Comparison of ENCODE assay signal across 8 cellular contexts in the genomic region with DNA sequence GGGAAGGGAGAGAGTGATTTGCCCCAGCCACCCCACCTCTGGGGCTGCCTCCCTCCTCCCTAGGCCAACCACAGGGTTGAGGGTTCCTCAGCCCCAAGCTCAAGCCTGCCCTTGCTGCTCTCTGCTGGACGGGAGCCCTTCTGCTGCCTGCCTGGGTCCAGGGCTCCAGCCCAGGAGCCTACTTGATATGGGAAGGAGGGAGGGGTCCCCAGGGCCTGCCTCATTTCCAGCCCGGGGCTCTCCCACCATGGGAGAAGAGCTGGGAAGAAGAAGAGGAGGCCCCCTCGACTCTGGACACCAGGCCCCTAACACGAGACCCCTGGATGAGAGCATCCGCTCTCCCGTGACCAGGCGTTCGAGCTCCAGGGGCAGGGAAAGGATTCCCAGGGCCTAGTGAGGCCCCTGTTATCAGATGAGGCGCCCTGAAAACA. TPM values are rescaled to one million over a fixed set of nuclear protein-coding genes. Genes with fewer than 3 reads are reported as not detected.
DNase-seq lines count a peak whose midpoint lies in the region; ATAC-seq and TF ChIP-seq lines count a peak whose summit lies in the region.

No MANE protein-coding gene starts in this region.

- no peaks in the 10 kb centered on the region for H3K9me3 Mint-ChIP-seq in Caco-2 (ENCODE audit: unreplicated experiment)

- CTCF ChIA-PET in Caco-2 (lab: Charles Lee): interaction anchor here (0.7 to 2.1 kb wide), 12 partner anchors 7 to 127 kb away, joined by 3 to 13 read pairs (median 6); no protein-coding TSS in a partner anchor

- BruUV-seq in Caco-2 (replicated peaks; lab: Mats Ljungman, UMichigan): TSS peak; percentile 65

- DNase-seq in Caco-2 (no peak), fibroblast of villous mesenchyme (ENCODE audit: low read depth) (no peak), ovary (peak in 1 of 5 donors; percentile 35), NCI-H526 (lab: John Stamatoyannopoulos, UW) (no peak)
- no peak for DNase-seq in activated CD8-positive, alpha-beta memory T cell treated with anti-CD3 and anti-CD28 coated beads for 24 hours

- no peak for TF ChIP-seq EP300 in ovary (IDR thresholded peaks at IDR 0.05)

- peak overlapping the region; percentile 74 for H3K4me3 ChIP-seq in Caco-2 (ENCODE audit: low read depth, low read length)
- peak overlapping the region; percentile 54 for H3K4me3 ChIP-seq in WI38 (ENCODE audit: low read depth, low read length)
- peak overlapping the region; percentile 70 for H3K4me3 ChIP-seq in fibroblast of villous mesenchyme (ENCODE audit: low read depth, low read length)
- H3K4me3 ChIP-seq in ovary: peak overlapping the region; percentile 72

- ATAC-seq in HG03139 (IDR thresholded peaks at IDR 0.05; ENCODE audit: unreplicated experiment) (no peak), GM21528 (IDR thresholded peaks at IDR 0.05; ENCODE audit: low FRiP score, unreplicated experiment) (no peak)

- POLR2A ChIA-PET in Caco-2 (lab: Charles Lee): interaction anchor here (0.5 to 2.7 kb wide), 17 partner anchors 8 to 434 kb away, joined by 3 to 45 read pairs (median 5); a partner anchor contains a TSS

- peak overlapping the region; percentile 92 for H3K27ac Mint-ChIP-seq in Caco-2 (ENCODE audit: unreplicated experiment)

- no peaks in the 10 kb centered on the region for H3K36me3 ChIP-seq in Caco-2 (ENCODE audit: control insufficient read depth, insufficient read depth, low read length)
- H3K36me3 ChIP-seq in ovary: no peaks in the 10 kb centered on the region

- intact Hi-C loops in Caco-2 (cut with micrococcal nuclease; ENCODE audit: unreplicated experiment) (no loop called here), ovary (cut with DNase I) (no loop called here)

- H3K36me3 Mint-ChIP-seq in Caco-2 (ENCODE audit: insufficient read depth, unreplicated experiment): peaks cover 39% of the 10 kb centered on the region

- H3K27me3 Mint-ChIP-seq in Caco-2 (ENCODE audit: insufficient read depth, unreplicated experiment): no peaks in the 10 kb centered on the region

- peak overlapping the region; percentile 92 for H3K4me3 Mint-ChIP-seq in Caco-2 (ENCODE audit: unreplicated experiment)

- H3K9me3 ChIP-seq in Caco-2: no peaks in the 10 kb centered on the region
- H3K9me3 ChIP-seq in ovary: no peaks in the 10 kb centered on the region

- H3K4me1 Mint-ChIP-seq in Caco-2 (ENCODE audit: low read depth, unreplicated experiment): peaks cover 63% of the 10 kb centered on the region

- H3K27me3 ChIP-seq in Caco-2 (replicated peaks; ENCODE audit: control insufficient read depth, insufficient read depth, low read length) (no peaks in the 10 kb centered on the region), ovary (no peaks in the 10 kb centered on the region)

- WGBS in ovary, 3 donors: 77 to 85% (median 85%) methylated on average over 9 of the region's 9 CpGs

- TF ChIP-seq CTCF in Caco-2 (IDR thresholded peaks at IDR 0.05; ENCODE audit: insufficient read depth in 1 of 2, low read depth in 1 of 2, low read length in 1 of 2, severe bottlenecking in 1 of 2, unreplicated experiment in 1 of 2): no peak
- no peak for TF ChIP-seq CTCF in WI38 (IDR thresholded peaks at IDR 0.05; ENCODE audit: low read depth, low read length)
- TF ChIP-seq CTCF in fibroblast of villous mesenchyme (IDR thresholded peaks at IDR 0.05; ENCODE audit: insufficient read depth, low read depth, low read length): no peak
- TF ChIP-seq CTCF in ovary (IDR thresholded peaks at IDR 0.05): no peak

- peak overlapping the region; percentile 71 to 92 for H3K27ac ChIP-seq in ovary

- no peak for TF ChIP-seq POLR2A in ovary (IDR thresholded peaks at IDR 0.05)

- H3K4me1 ChIP-seq in Caco-2 (peaks cover 61% of the 10 kb centered on the region), ovary (ENCODE audit: insufficient read depth) (peaks cover 22% of the 10 kb centered on the region)

RNA-seq across cellular contexts. Expression of a gene that starts 0.7 kb away (rescaled TPM):
- total RNA-seq in Caco-2 (2022) (27.7 and 33.8 TPM in 2 replicates), fibroblast of villous mesenchyme (5.6 and 6.4 TPM in 2 replicates), ovary (10 to 100 TPM in 5 of 7 donors, 1 to 10 TPM in 2; 6.0 to 20.6 (median 12.6) TPM)
- 1 to 10 TPM; 2.0 to 10.0 TPM for polyA plus RNA-seq in ovary

RNA-seq across cellular contexts. Expression of a gene that starts 21.3 kb away (rescaled TPM):
- total RNA-seq in Caco-2 (2022) (23.6 and 26.0 TPM in 2 replicates), fibroblast of villous mesenchyme (2.6 and 3.0 TPM in 2 replicates), ovary (1 to 10 TPM; 4.6 to 8.5 (median 5.1) TPM)
- 10 to 100 TPM in 1 of 2 donors, 1 to 10 TPM in 1; 5.7 to 10.5 TPM for polyA plus RNA-seq in ovary

RNA-seq across cellular contexts. Expression of a gene that starts 41.5 kb away (rescaled TPM):
- total RNA-seq in Caco-2 (2022) (27.9 and 28.8 TPM in 2 replicates), fibroblast of villous mesenchyme (16.4 and 22.5 TPM in 2 replicates), ovary (10 to 100 TPM; 25.0 to 62.5 (median 50.2) TPM)
- polyA plus RNA-seq in ovary: 10 to 100 TPM; 35.8 to 66.8 TPM

RNA-seq across cellular contexts. Expression of a gene that starts 41.7 kb away (rescaled TPM):
- total RNA-seq in Caco-2 (2022) (316 and 326 TPM in 2 replicates), fibroblast of villous mesenchyme (275 and 323 TPM in 2 replicates), ovary (100 to 1,000 TPM; 137 to 226 (median 153) TPM)
- 100 to 1,000 TPM; 199 to 331 TPM for polyA plus RNA-seq in ovary

RNA-seq across cellular contexts. Expression of a gene that starts 43.1 kb away (rescaled TPM):
- 59.3 and 68.4 TPM in 2 replicates for total RNA-seq in Caco-2 (2022)
- total RNA-seq in fibroblast of villous mesenchyme: 40.2 and 98.2 TPM in 2 replicates
- total RNA-seq in ovary: 100 to 1,000 TPM in 2 of 7 donors, 10 to 100 TPM in 5; 51.3 to 118 (median 65.9) TPM
- polyA plus RNA-seq in ovary: 10 to 100 TPM; 10.0 to 72.9 TPM
